ENCODE assay signal across 8 cellular contexts in the genomic region with DNA sequence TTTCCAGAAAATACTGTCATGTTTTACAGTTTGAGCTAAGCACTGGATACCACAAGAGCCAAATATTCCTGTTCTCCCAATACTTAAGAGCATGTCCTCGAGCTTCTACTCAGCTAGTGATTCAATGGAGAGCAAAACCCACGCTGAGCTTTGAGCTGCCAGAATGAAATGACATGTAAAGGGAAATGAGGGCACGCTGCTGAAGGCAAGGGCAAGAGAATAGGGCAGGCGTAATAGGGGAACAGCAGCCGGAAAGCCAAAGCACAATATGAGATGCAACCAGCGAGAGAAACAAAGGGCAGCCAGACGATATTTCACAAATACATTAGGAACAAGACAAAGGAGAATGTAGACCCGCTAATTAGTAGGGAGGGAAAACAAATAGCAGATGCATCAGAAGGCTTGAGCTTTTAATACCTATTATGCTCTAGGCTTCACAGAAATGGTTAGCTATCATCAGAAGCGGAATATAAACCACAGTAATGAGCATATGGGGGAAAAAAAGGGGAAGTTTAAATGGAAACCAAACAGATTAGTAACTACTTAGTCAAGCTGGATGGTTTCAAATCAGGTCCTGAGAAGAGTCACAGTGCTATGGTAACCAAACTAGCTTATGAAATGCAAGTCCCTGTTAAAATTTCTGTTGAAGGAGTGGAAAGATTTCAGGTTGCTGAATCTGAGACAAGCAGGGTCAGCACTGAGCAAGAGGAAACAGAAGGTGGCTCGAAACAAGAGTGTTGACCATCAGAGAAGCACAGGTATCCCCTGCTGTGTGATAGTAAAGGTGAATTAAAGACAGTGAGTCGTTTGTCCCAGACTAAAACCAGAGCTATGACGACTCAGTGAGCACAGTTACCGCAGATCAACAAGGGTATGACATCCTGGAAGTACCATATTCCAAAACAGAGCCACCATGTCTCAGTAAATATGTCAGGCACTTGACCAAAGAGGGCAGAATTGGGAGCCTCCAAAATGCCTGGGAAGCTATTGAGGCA.
DNase-seq lines count a peak whose midpoint lies in the region; ATAC-seq and TF ChIP-seq lines count a peak whose summit lies in the region.

No MANE protein-coding gene starts in this region.

- no peak overlapping the region for H3K27ac ChIP-seq in osteoblast (ENCODE audit: low read depth, low read length)

- H3K36me3 ChIP-seq in osteoblast (ENCODE audit: insufficient read depth, low read length): no peaks in the 10 kb centered on the region

- ATAC-seq in GM19328 (IDR thresholded peaks at IDR 0.05; ENCODE audit: unreplicated experiment) (peak; percentile 92), HG03039 (IDR thresholded peaks at IDR 0.05; ENCODE audit: unreplicated experiment) (peak; percentile 88), T-helper 17 cell (no peak)

- H3K4me2 ChIP-seq in osteoblast (ENCODE audit: insufficient read depth, low read length): no peak overlapping the region

- no peaks in the 10 kb centered on the region for H3K4me1 Mint-ChIP-seq in T-helper 17 cell

- no peaks in the 10 kb centered on the region for H3K79me2 ChIP-seq in osteoblast (ENCODE audit: insufficient read depth, low read length)

- H3K27me3 Mint-ChIP-seq in T-helper 17 cell: peaks cover 69% of the 10 kb centered on the region

- H3K27me3 ChIP-seq in osteoblast (ENCODE audit: insufficient read depth, low read length): no peaks in the 10 kb centered on the region

- DNase-seq in CD1c-positive myeloid dendritic cell (ENCODE audit: extremely low spot score) (peak; percentile 38), NCI-H82 treated with DMSO at 0.1 percent for 48 hours (lab: John Stamatoyannopoulos, UW; ENCODE audit: unreplicated experiment) (peak; percentile 49), T-helper 17 cell (no peak), inferior parietal cortex (ENCODE audit: extremely low spot score) (no peak), osteoblast (ENCODE audit: insufficient read length, low spot score, missing footprints) (no peak)
- no peak for DNase-seq in stimulated activated CD4-positive, alpha-beta T cell treated with anti-CD3 and anti-CD28 coated beads, Interleukin-2, amount 100 ng/mL, for 48 hours

- no peak overlapping the region for H3K27ac Mint-ChIP-seq in T-helper 17 cell

- H3K9me3 ChIP-seq in T-helper 17 cell (ENCODE audit: control insufficient read depth, low read length, poor library complexity, severe bottlenecking) (no peaks in the 10 kb centered on the region), osteoblast (ENCODE audit: low read depth, low read length) (no peaks in the 10 kb centered on the region)

- H2AFZ ChIP-seq in osteoblast (ENCODE audit: low read length): no peak overlapping the region

- H3K4me1 ChIP-seq in osteoblast (ENCODE audit: insufficient read depth, low read length): no peaks in the 10 kb centered on the region

- no peak overlapping the region for H3K4me3 ChIP-seq in osteoblast (ENCODE audit: insufficient read depth, low read length)

- no peak for TF ChIP-seq CTCF in osteoblast (IDR thresholded peaks at IDR 0.05; ENCODE audit: extremely low read depth, low read depth, low read length)

- no peaks in the 10 kb centered on the region for H3K36me3 Mint-ChIP-seq in T-helper 17 cell (ENCODE audit: low read depth)

- no peaks in the 10 kb centered on the region for H4K20me1 ChIP-seq in osteoblast (ENCODE audit: insufficient read depth, low read length)

- no peak overlapping the region for H3K4me3 Mint-ChIP-seq in T-helper 17 cell

Comparison
In these comparisons a context has a peak if more than half of its experiments do, and no peak if none do; other contexts are left out.
1. DNase-seq: peak in CD1c-positive myeloid dendritic cell (single experiment) and NCI-H82 treated with DMSO at 0.1 percent for 48 hours (single experiment); none in T-helper 17 cell (0 of 3), inferior parietal cortex (single experiment), stimulated activated CD4-positive, alpha-beta T cell treated with anti-CD3 and anti-CD28 coated beads, Interleukin-2, amount 100 ng/mL, for 48 hours (0 of 2) and osteoblast (single experiment).